In genomic region chr18:32158631-32159030, GRCh38 we compare ENCODE assay signal across 9 cellular contexts. TPM values are rescaled to one million over a fixed set of nuclear protein-coding genes. Genes with fewer than 3 reads are reported as not detected.
A peak's percentile ranks its signal among the peaks of the same experiment; 100 is the strongest.
DNase-seq lines count a peak whose midpoint lies in the region; ATAC-seq and TF ChIP-seq lines count a peak whose summit lies in the region.
"Not testable (repeated sequence)": the region's sequence is repeated elsewhere in the genome, so short reads cannot be mapped to it uniquely, and the experiment has no call there.
"Had no signal": no experiment of that assay in that cellular context is flagged by ENCODE, and none has a peak within 500 bp of the region (broad histone marks: within the 10 kb centered on the region; RNA-seq: fewer than 3 reads in every experiment).

No MANE protein-coding gene starts in this region.

- H3K9me2 ChIP-seq in GM23338 (ENCODE audit: insufficient read depth), result not testable (repeated sequence)

- not testable (repeated sequence) for H3K36me3 Mint-ChIP-seq in GM23338 (ENCODE audit: low read depth); T-cell; activated T-helper 2 cell treated with anti-CD3 and anti-CD28 coated beads, Interferon-gamma antibody, Interleukin-2, Interleukin-4, amounts not matched to agents 10 μg/mL and 5 μg/mL and 100 μg/mL, durations not matched to agents 14 hours and 24 hours and 36 hours (ENCODE audit: low read depth); nephron (ENCODE audit: low read depth); stimulated activated effector memory CD8-positive, alpha-beta T cell treated with anti-CD3 and anti-CD28 coated beads, Interleukin-12 subunit alpha, Interleukin-12 subunit beta, amount 100 ng/mL, for 72 hours

- not testable (repeated sequence) for H3K4me1 ChIP-seq in GM23338 (ENCODE audit: insufficient read depth)
- H3K4me1 ChIP-seq in left lung, result peaks cover 9 to 11% of the 10 kb centered on the region in 2 donors

- H3K79me2 ChIP-seq in GM23338 (replicated peaks; ENCODE audit: insufficient read depth), result not testable (repeated sequence)

- not testable (repeated sequence) for H3K36me3 ChIP-seq in GM23338 (ENCODE audit: insufficient read depth); left lung

- H2AFZ ChIP-seq in GM23338, result peak overlapping the region; percentile 74

- DNase-seq in GM23338 (ENCODE audit: low spot score); T-cell; activated T-helper 2 cell treated with anti-CD3 and anti-CD28 coated beads, Interferon-gamma antibody, Interleukin-2, Interleukin-4, amounts not matched to agents 10 μg/mL and 5 μg/mL and 100 μg/mL, durations not matched to agents 14 hours and 24 hours and 36 hours (ENCODE audit: low spot score); dorsolateral prefrontal cortex; left lung; stimulated activated effector memory CD8-positive, alpha-beta T cell treated with anti-CD3 and anti-CD28 coated beads, Interleukin-12 subunit alpha, Interleukin-12 subunit beta, amount 100 ng/mL, for 72 hours (ENCODE audit: low spot score in 2 of 2): not testable (repeated sequence)

- not testable (repeated sequence) for H3F3A ChIP-seq in GM23338 (replicated peaks; ENCODE audit: low read depth)

- not testable (repeated sequence) for H3K4me1 Mint-ChIP-seq in GM23338; T-cell; activated T-helper 2 cell treated with anti-CD3 and anti-CD28 coated beads, Interferon-gamma antibody, Interleukin-2, Interleukin-4, amounts not matched to agents 10 μg/mL and 5 μg/mL and 100 μg/mL, durations not matched to agents 14 hours and 24 hours and 36 hours (ENCODE audit: low read depth); nephron
- H3K4me1 Mint-ChIP-seq in stimulated activated effector memory CD8-positive, alpha-beta T cell treated with anti-CD3 and anti-CD28 coated beads, Interleukin-12 subunit alpha, Interleukin-12 subunit beta, amount 100 ng/mL, for 72 hours, result peaks cover 10% of the 10 kb centered on the region

- POLR2A ChIA-PET in T-cell (lab: Charles Lee), result not testable (repeated sequence)

- CTCF ChIA-PET in T-cell (lab: Charles Lee), result interaction anchor here (0.6 to 3.3 kb wide), 14 partner anchors 9 to 400 kb away, joined by 3 to 53 read pairs (median 6); partner anchors contain the start of genes GAREM1 (in 1 of the 2) and TRAPPC8 (in 1 of the 2)

- TF ChIP-seq CTCF in GM23338 (conservative IDR thresholded peaks at IDR 0.05; ENCODE audit: low read depth in 2 of 2); dorsolateral prefrontal cortex (IDR thresholded peaks at IDR 0.05 in 54 of 56, conservative IDR thresholded peaks at IDR 0.05 in 2 of 56; ENCODE audit: low read depth in 1 of 56, partially characterized antibody in 56 of 56); left lung (IDR thresholded peaks at IDR 0.05); nephron (IDR thresholded peaks at IDR 0.05; ENCODE audit: unreplicated experiment in 3 of 3): not testable (repeated sequence)

- not testable (repeated sequence) for H3K27me3 Mint-ChIP-seq in GM23338 (ENCODE audit: insufficient read depth, low read depth, poor library complexity); T-cell; nephron (ENCODE audit: low read depth)
- H3K27me3 Mint-ChIP-seq in activated T-helper 2 cell treated with anti-CD3 and anti-CD28 coated beads, Interferon-gamma antibody, Interleukin-2, Interleukin-4, amounts not matched to agents 10 μg/mL and 5 μg/mL and 100 μg/mL, durations not matched to agents 14 hours and 24 hours and 36 hours (ENCODE audit: low read depth), result peaks cover 18% of the 10 kb centered on the region

- not testable (repeated sequence) for ATAC-seq in GM23338; T-cell (replicated peaks in 1 of 4); stimulated activated effector memory CD8-positive, alpha-beta T cell treated with anti-CD3 and anti-CD28 coated beads, Interleukin-12 subunit alpha, Interleukin-12 subunit beta, amount 100 ng/mL, for 72 hours
- ATAC-seq in left lung, result peak; percentile 13

- intact Hi-C loops in activated T-helper 2 cell treated with anti-CD3 and anti-CD28 coated beads, Interferon-gamma antibody, Interleukin-2, Interleukin-4, amounts not matched to agents 10 μg/mL and 5 μg/mL and 100 μg/mL, durations not matched to agents 14 hours and 24 hours and 36 hours (cut with micrococcal nuclease), result loop anchor here (1.0 to 10.0 kb wide), 4 partner anchors 116 to 394 kb away; partner anchors contain the start of gene GAREM1
- intact Hi-C loops in dorsolateral prefrontal cortex (cut with DNase I), result loop anchor here (2.0 to 5.0 kb wide), 3 partner anchors 114 to 394 kb away; partner anchors contain the start of gene GAREM1 (in 2 of the 2)
- intact Hi-C loops in left lung (cut with DNase I), result loop anchor here in 1 of 2 donors (5.0 kb wide), 1 partner anchor 394 kb away; no protein-coding TSS in a partner anchor

- H3K4me3 Mint-ChIP-seq in GM23338, result not testable (repeated sequence)
- H3K4me3 Mint-ChIP-seq in T-cell, result peak overlapping the region; percentile 58 to 68 (median 65)
- H3K4me3 Mint-ChIP-seq in activated T-helper 2 cell treated with anti-CD3 and anti-CD28 coated beads, Interferon-gamma antibody, Interleukin-2, Interleukin-4, amounts not matched to agents 10 μg/mL and 5 μg/mL and 100 μg/mL, durations not matched to agents 14 hours and 24 hours and 36 hours (ENCODE audit: low read depth), result peak overlapping the region; percentile 61
- H3K4me3 Mint-ChIP-seq in nephron, result peak overlapping the region in 2 of 3 experiments; percentile 22 to 74
- H3K4me3 Mint-ChIP-seq in stimulated activated effector memory CD8-positive, alpha-beta T cell treated with anti-CD3 and anti-CD28 coated beads, Interleukin-12 subunit alpha, Interleukin-12 subunit beta, amount 100 ng/mL, for 72 hours, result peak overlapping the region; percentile 52

- H4K20me1 ChIP-seq in GM23338 (replicated peaks; ENCODE audit: insufficient read depth), result not testable (repeated sequence)

- H3K27me3 ChIP-seq in GM23338 (ENCODE audit: insufficient read depth); dorsolateral prefrontal cortex: not testable (repeated sequence)
- peaks cover 0 to 11% of the 10 kb centered on the region in 2 donors for H3K27me3 ChIP-seq in left lung

- not testable (repeated sequence) for H3K27ac Mint-ChIP-seq in GM23338; T-cell; activated T-helper 2 cell treated with anti-CD3 and anti-CD28 coated beads, Interferon-gamma antibody, Interleukin-2, Interleukin-4, amounts not matched to agents 10 μg/mL and 5 μg/mL and 100 μg/mL, durations not matched to agents 14 hours and 24 hours and 36 hours; nephron; stimulated activated effector memory CD8-positive, alpha-beta T cell treated with anti-CD3 and anti-CD28 coated beads, Interleukin-12 subunit alpha, Interleukin-12 subunit beta, amount 100 ng/mL, for 72 hours

- H3K4me3 ChIP-seq in GM23338 (peak overlapping the region; percentile 26; the same call in 1 of the 2 replicates), dorsolateral prefrontal cortex (peak overlapping the region in 57 of 59 donors; percentile 4 to 64 (median 46)), left lung (peak overlapping the region in 1 of 2 donors; percentile 0)

- H3K4me2 ChIP-seq in GM23338, result peak overlapping the region; percentile 56

- not testable (repeated sequence) for H3K9me3 Mint-ChIP-seq in GM23338; T-cell; activated T-helper 2 cell treated with anti-CD3 and anti-CD28 coated beads, Interferon-gamma antibody, Interleukin-2, Interleukin-4, amounts not matched to agents 10 μg/mL and 5 μg/mL and 100 μg/mL, durations not matched to agents 14 hours and 24 hours and 36 hours; nephron; stimulated activated effector memory CD8-positive, alpha-beta T cell treated with anti-CD3 and anti-CD28 coated beads, Interleukin-12 subunit alpha, Interleukin-12 subunit beta, amount 100 ng/mL, for 72 hours

- H3K9me3 ChIP-seq in left lung, result not testable (repeated sequence)

- H3K27ac ChIP-seq in GM23338 (ENCODE audit: low read depth); dorsolateral prefrontal cortex; left lung: not testable (repeated sequence)

RNA-seq across cellular contexts. Expression of gene MEP1B, which starts 31.2 kb away (rescaled TPM):
- not detected in 2 replicates for total RNA-seq in GM23338 (2014; rRNA removed; shearing (Covaris generic))
- not detected in 2 replicates for polyA plus RNA-seq in GM23338 (2016; fragmentation: Nextera tagmentation; extraction: Ambion mirVana)
- total RNA-seq in T-cell (under 1 TPM in 1 of 5 donors, not detected in 4; 0.18 TPM), dorsolateral prefrontal cortex (1 to 10 TPM in 6 of 120 experiments, under 1 TPM in 71, not detected in 43; 0.19 to 2.0 (median 0.34) TPM), left lung (not detected)
- total RNA-seq in activated T-helper 2 cell treated with anti-CD3 and anti-CD28 coated beads, Interferon-gamma antibody, Interleukin-2, Interleukin-4, amounts not matched to agents 10 μg/mL and 5 μg/mL and 100 μg/mL, durations not matched to agents 14 hours and 24 hours and 36 hours, result 0.21 TPM in 1 of 2 replicates, not detected in the other
- total RNA-seq: PC-9, SJCRH30 had no signal
